ENCODE assay signal across 10 cellular contexts in the genomic region with DNA sequence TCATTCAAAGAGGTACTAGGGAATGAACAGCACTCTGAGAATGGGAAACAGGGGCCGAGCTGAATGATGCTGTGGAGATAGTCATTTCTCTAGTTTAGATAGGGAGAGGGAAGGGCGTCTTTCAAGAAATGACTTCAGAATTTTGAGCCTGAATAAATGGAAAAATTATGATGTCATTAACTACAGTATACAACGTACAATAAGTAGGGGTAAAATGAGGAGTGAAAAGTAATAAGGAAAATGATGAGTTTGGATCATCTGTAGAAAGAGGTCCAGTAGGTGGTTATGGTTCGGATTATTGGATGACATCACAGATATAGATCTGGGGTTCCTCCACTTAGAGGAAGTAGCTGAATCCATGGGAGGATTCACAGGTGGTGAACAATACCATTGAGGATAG.
"Had no signal": no experiment of that assay in that cellular context is flagged by ENCODE, and none has a peak within 500 bp of the region (broad histone marks: within the 10 kb centered on the region; RNA-seq: fewer than 3 reads in every experiment).

No MANE protein-coding gene starts in this region.

- H3K27ac ChIP-seq: GM23248 had no signal

- H3K4me1 ChIP-seq: HAP-1 had no signal

- H3K9me3 Mint-ChIP-seq: GM23338, H9 had no signal

- ATAC-seq: GM23338, HCT116 had no signal

- H3K4me2 ChIP-seq: GM23338 had no signal

- H3K9me3 ChIP-seq: HAP-1 had no signal

- H2AFZ ChIP-seq: GM23248, GM23338 had no signal

- H3K27ac Mint-ChIP-seq: GM23338, H9, HFFc6 had no signal

- H3K9ac ChIP-seq: GM23248 had no signal

- H3K36me3 ChIP-seq: HAP-1 had no signal

- DNase-seq: GM23248, GOT3, H7, H9, HCEC 1CT, HFFc6 had no signal

- FAIRE-seq: H1 had no signal

- H3K4me3 ChIP-seq: GM23248, GM23338, HAP-1 had no signal

- H3K4me3 Mint-ChIP-seq: GM23338, H9, HFFc6 had no signal
